In genomic region chr4:138910914-138911336, GRCh38 we compare ENCODE assay signal across 8 cellular contexts.
DNase-seq lines count a peak whose midpoint lies in the region; TF ChIP-seq lines count a peak whose summit lies in the region.

No MANE protein-coding gene starts in this region.

- no peak overlapping the region for H3K9ac ChIP-seq in MM.1S (ENCODE audit: low read length)

- no peaks in the 10 kb centered on the region for H3K36me3 ChIP-seq in thyroid gland
- H3K36me3 ChIP-seq in MM.1S (replicated peaks; ENCODE audit: insufficient read depth, low read length) = no peaks in the 10 kb centered on the region

- H3K27ac ChIP-seq in thyroid gland (peak overlapping the region; percentile 58 to 79 (median 76)), MM.1S (ENCODE audit: low read length) (no peak overlapping the region)

- no peak overlapping the region for H2AFZ ChIP-seq in MM.1S (ENCODE audit: low read length)

- peaks cover 28 to 29% of the 10 kb centered on the region in 2 donors for H3K4me1 ChIP-seq in thyroid gland
- no peaks in the 10 kb centered on the region for H3K4me1 ChIP-seq in MM.1S (ENCODE audit: low read length)

- TF ChIP-seq POLR2A in lower leg skin (IDR thresholded peaks at IDR 0.05) = no peak
- peak in 1 of 2 donors; percentile 24 for TF ChIP-seq POLR2A in thyroid gland (IDR thresholded peaks at IDR 0.05)

- in situ Hi-C loops in G401 (cut with HindIII; ENCODE audit: low sequenced_read_pairs) = no loop called here

- no peak overlapping the region for H3K4me3 ChIP-seq in lower leg skin (ENCODE audit: low read depth, poor library complexity, severe bottlenecking)
- H3K4me3 ChIP-seq in thyroid gland (replicated peaks in 1 of 3) = no peak overlapping the region
- no peak overlapping the region for H3K4me3 ChIP-seq in MM.1S (ENCODE audit: low read length)

- H3F3A ChIP-seq in MM.1S (ENCODE audit: insufficient read depth, low read length) = no peaks in the 10 kb centered on the region

- WGBS in lower leg skin, 2 donors = 13 to 22% methylated on average over 12 of the region's 12 CpGs
- 22 to 27% methylated on average over 9 to 12 of the region's 12 CpGs for WGBS in thyroid gland, 2 donors

- intact Hi-C loops in lower leg skin (cut with DNase I; ENCODE audit: low total_unique reads) = no loop called here
- intact Hi-C loops in thyroid gland (cut with DNase I) = no loop called here

- no peak for TF ChIP-seq CTCF in lower leg skin (IDR thresholded peaks at IDR 0.05)
- TF ChIP-seq CTCF in thyroid gland (IDR thresholded peaks at IDR 0.05) = no peak
- no peak for TF ChIP-seq CTCF in MM.1S (IDR thresholded peaks at IDR 0.05; ENCODE audit: low read length)

- H3K27me3 ChIP-seq in thyroid gland = no peaks in the 10 kb centered on the region
- no peaks in the 10 kb centered on the region for H3K27me3 ChIP-seq in MM.1S (replicated peaks; ENCODE audit: insufficient read depth, low read length)

- no peaks in the 10 kb centered on the region for H4K20me1 ChIP-seq in MM.1S (ENCODE audit: insufficient read depth, low read length)

- no peak overlapping the region for H3K4me2 ChIP-seq in MM.1S (ENCODE audit: low read depth, low read length)

- H3K9me2 ChIP-seq in MM.1S (replicated peaks; ENCODE audit: insufficient read depth, low read length) = no peaks in the 10 kb centered on the region

- no peaks in the 10 kb centered on the region for H3K79me2 ChIP-seq in MM.1S (ENCODE audit: low read length)

- DNase-seq in G401 (ENCODE audit: low spot score) (peak; percentile 21), NCI-H526 (lab: John Stamatoyannopoulos, UW) (peak; percentile 90 to 94), dermis microvascular lymphatic vessel endothelial cell (ENCODE audit: low read depth in 2 of 2) (peak; percentile 100), lower leg skin (ENCODE audit: low spot score in 2 of 2) (peak; percentile 81 to 92), thyroid gland (peak; percentile 30 to 69), MM.1S (no peak), epidermal melanocyte (ENCODE audit: insufficient read length, low spot score) (no peak)
- DNase-seq in stimulated activated CD8-positive, alpha-beta memory T cell treated with anti-CD3 and anti-CD28 coated beads, Interleukin-4, amount 100 ng/mL, for 48 hours = no peak

- H3K9me3 ChIP-seq in thyroid gland (no peaks in the 10 kb centered on the region), MM.1S (replicated peaks; ENCODE audit: insufficient read depth, low read length) (no peaks in the 10 kb centered on the region)

Comparison
In these comparisons a context has a peak if more than half of its experiments do, and no peak if none do; other contexts are left out.
1. DNase-seq: peak in G401 (single experiment), NCI-H526 (2 of 2), dermis microvascular lymphatic vessel endothelial cell (2 of 2), lower leg skin (2 of 2) and thyroid gland (2 of 2); none in MM.1S (single experiment), epidermal melanocyte (single experiment) and stimulated activated CD8-positive, alpha-beta memory T cell treated with anti-CD3 and anti-CD28 coated beads, Interleukin-4, amount 100 ng/mL, for 48 hours (single experiment).